15 cellular contexts compared by ENCODE assay signal in the genomic region with DNA sequence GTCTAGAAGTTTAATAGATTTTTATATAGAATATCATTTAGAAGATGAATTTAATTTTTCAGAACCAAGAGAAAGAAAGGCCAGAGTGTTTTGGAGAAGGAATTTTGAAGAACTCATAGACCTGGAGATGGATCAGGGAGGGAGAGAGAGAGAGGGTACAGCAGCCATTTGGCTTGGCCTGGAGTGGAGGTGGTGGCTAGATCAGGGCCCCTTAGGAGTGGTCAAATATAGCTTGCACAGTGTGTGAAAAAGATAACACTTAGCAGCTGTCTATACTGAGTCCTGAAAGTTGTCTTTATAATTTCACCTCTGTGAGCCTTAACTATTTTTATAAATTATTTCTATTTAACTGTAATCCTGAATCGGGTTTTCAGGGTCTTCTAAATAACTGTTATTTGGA.
"Had no signal": no experiment of that assay in that cellular context is flagged by ENCODE, and none has a peak within 500 bp of the region (broad histone marks: within the 10 kb centered on the region; RNA-seq: fewer than 3 reads in every experiment).

No MANE protein-coding gene starts in this region.

- H3K4me3 ChIP-seq: dorsolateral prefrontal cortex, thyroid gland had no signal

- H3K27ac ChIP-seq: thyroid gland had no signal

- FAIRE-seq: frontal cortex, small intestine, urothelium cell line had no signal

- H3K9me3 ChIP-seq: thyroid gland had no signal

- DNase-seq: cortex of kidney; dorsolateral prefrontal cortex; effector CD8-positive, alpha-beta T cell; islet precursor cell; mesendoderm; naive thymus-derived CD4-positive, alpha-beta T cell; nephron progenitor cell; posterior cingulate gyrus; small intestine; stimulated activated CD4-positive, alpha-beta T cell treated with anti-CD3 and anti-CD28 coated beads, Interleukin-12 subunit alpha, Interleukin-12 subunit beta, amount 100 ng/mL, for 4 hours; stimulated activated naive CD4-positive, alpha-beta T cell; thyroid gland had no signal

- H3K4me1 ChIP-seq: thyroid gland had no signal

- H3K36me3 ChIP-seq: thyroid gland had no signal

- ATAC-seq: esophagus mucosa had no signal

- H3K27me3 ChIP-seq: dorsolateral prefrontal cortex, thyroid gland had no signal
